13 cellular contexts compared by ENCODE assay signal in the genomic region with DNA sequence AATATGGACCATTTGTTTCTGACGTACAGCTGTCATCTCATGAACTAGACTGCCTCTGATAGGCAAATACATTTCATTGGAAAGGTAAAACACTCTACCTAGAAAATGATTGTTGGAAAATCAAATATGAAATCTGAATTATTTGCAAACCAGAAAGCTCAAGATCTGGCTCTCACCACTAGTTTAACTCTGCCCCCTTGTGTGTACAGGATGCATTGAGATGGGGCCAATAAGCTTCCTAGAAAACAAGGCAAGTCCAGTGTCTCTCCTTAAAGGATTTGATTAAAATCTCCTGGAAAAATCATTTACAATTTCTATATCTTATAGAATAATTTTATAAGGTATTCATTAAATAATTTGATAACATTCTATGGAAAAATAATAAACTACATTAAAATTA.
DNase-seq lines count a peak whose midpoint lies in the region; ATAC-seq and TF ChIP-seq lines count a peak whose summit lies in the region.
"Had no signal": no experiment of that assay in that cellular context is flagged by ENCODE, and none has a peak within 500 bp of the region (broad histone marks: within the 10 kb centered on the region; RNA-seq: fewer than 3 reads in every experiment).

No MANE protein-coding gene starts in this region.

- H3K27me3 ChIP-seq in AG04450 (ENCODE audit: control insufficient read depth, insufficient read depth, low read length), result no peaks in the 10 kb centered on the region
- H3K27me3 ChIP-seq in GM23248 (replicated peaks; ENCODE audit: insufficient read depth), result 0 out of 2 replicates have a peak, but pooled peaks cover 7% of the 10 kb centered on the region
- H3K27me3 ChIP-seq in hepatocyte, result no peaks in the 10 kb centered on the region
- H3K27me3 ChIP-seq: stomach had no signal

- WGBS in GM23248 (ENCODE audit: low coverage in 1 of 2, low lambda C conversion rate in 2 of 2, missing lambda C conversion rate in 2 of 2), 2 experiments, result 58 to 73% methylated on average over 1 of the region's 1 CpG
- WGBS in hepatocyte (ENCODE audit: low lambda C conversion rate, missing lambda C conversion rate), result 84% methylated on average over 1 of the region's 1 CpG

- H3K9me3 ChIP-seq in AG04450 (ENCODE audit: control insufficient read depth, insufficient read depth, low read length), result no peaks in the 10 kb centered on the region
- H3K9me3 ChIP-seq in GM23248 (ENCODE audit: low read depth), result no peaks in the 10 kb centered on the region
- H3K9me3 ChIP-seq in hepatocyte (ENCODE audit: low read depth), result no peaks in the 10 kb centered on the region

- CTCF ChIA-PET in AG04450 (lab: Charles Lee), result interaction anchor here (0.6 to 1.2 kb wide), 5 partner anchors 72 to 404 kb away, joined by 3 to 6 read pairs (median 4); no protein-coding TSS in a partner anchor

- H2AFZ ChIP-seq in GM23248 (no peak overlapping the region), hepatocyte (no peak overlapping the region)

- no peaks in the 10 kb centered on the region for H3F3A ChIP-seq in GM23248 (ENCODE audit: insufficient read depth)

- in situ Hi-C loops in GM23248 (cut with MboI), result no loop called here

- no peaks in the 10 kb centered on the region for H3K79me2 ChIP-seq in GM23248 (ENCODE audit: insufficient read depth)
- no peaks in the 10 kb centered on the region for H3K79me2 ChIP-seq in hepatocyte

- H3K9ac ChIP-seq in GM23248, result no peak overlapping the region

- H4K20me1 ChIP-seq in GM23248 (ENCODE audit: insufficient read depth), result no peaks in the 10 kb centered on the region
- H4K20me1 ChIP-seq in hepatocyte (ENCODE audit: insufficient read depth, poor library complexity, severe bottlenecking), result no peaks in the 10 kb centered on the region

- H3K4me2 ChIP-seq in GM23248 (ENCODE audit: unreplicated experiment) (no peak overlapping the region), hepatocyte (no peak overlapping the region)

- H3K4me3 ChIP-seq in AG04450 (ENCODE audit: low read depth, low read length), result no peak overlapping the region
- H3K4me3 ChIP-seq in GM23248, result no peak overlapping the region
- H3K4me3 ChIP-seq in hepatocyte, result no peak overlapping the region
- H3K4me3 ChIP-seq: stomach had no signal

- H3K27ac ChIP-seq in AG04450 (ENCODE audit: low read depth, low read length) (no peak overlapping the region), GM23248 (no peak overlapping the region), hepatocyte (no peak overlapping the region)
- H3K27ac ChIP-seq: stomach had no signal

- H3K36me3 ChIP-seq in GM23248 (ENCODE audit: low read depth) (no peaks in the 10 kb centered on the region), hepatocyte (replicated peaks; ENCODE audit: insufficient read depth, low read depth) (no peaks in the 10 kb centered on the region)
- H3K36me3 ChIP-seq: stomach had no signal

- H3K4me1 ChIP-seq in GM23248 (ENCODE audit: insufficient read depth) (no peaks in the 10 kb centered on the region), hepatocyte (ENCODE audit: insufficient read depth) (no peaks in the 10 kb centered on the region)
- H3K4me1 ChIP-seq: stomach had no signal

- DNase-seq in AG04450 (ENCODE audit: low read depth, low spot score) (no peak), GM23248 (peak; percentile 50), amniotic epithelial cell (ENCODE audit: low read depth) (peak; percentile 3), hepatocyte (ENCODE audit: low spot score) (no peak), SW480 (ENCODE audit: low spot score) (no peak), 8988T (no peak)
- DNase-seq in stimulated activated CD4-positive, alpha-beta T cell treated with anti-CD3 and anti-CD28 coated beads, Interleukin-12 subunit alpha, Interleukin-12 subunit beta, amount 100 ng/mL, for 4 hours, result no peak
- DNase-seq: activated CD4-positive, alpha-beta T cell treated with anti-CD3 and anti-CD28 coated beads, Interleukin-2, amount 50 U/mL, for 1 hour; KBM-7; NCI-H1930; stimulated activated CD4-positive, alpha-beta T cell treated with anti-CD3 and anti-CD28 coated beads, Interleukin-4, amount 100 ng/mL, for 4 hours; stomach had no signal

- TF ChIP-seq CTCF in AG04450 (IDR thresholded peaks at IDR 0.05; ENCODE audit: low read depth, low read length) (peak; percentile 41; the same call in 1 of the 2 replicates), hepatocyte (IDR thresholded peaks at IDR 0.05; ENCODE audit: poor library complexity) (peak; percentile 29)

- H3K9me2 ChIP-seq in GM23248 (ENCODE audit: insufficient read depth), result no peaks in the 10 kb centered on the region
- H3K9me2 ChIP-seq in hepatocyte (replicated peaks; ENCODE audit: insufficient read depth), result no peaks in the 10 kb centered on the region

- POLR2A ChIA-PET in AG04450 (lab: Yijun Ruan, JAX), result no interaction called here

- no peak for ATAC-seq in HG02642 (IDR thresholded peaks at IDR 0.05; ENCODE audit: poor library complexity, unreplicated experiment)

Comparison
In these comparisons a context has a peak if more than half of its experiments do, and no peak if none do; other contexts are left out.
1. DNase-seq: peak in GM23248 (single experiment) and amniotic epithelial cell (single experiment); none in AG04450 (single experiment), hepatocyte (single experiment), SW480 (single experiment), 8988T (single experiment) and stimulated activated CD4-positive, alpha-beta T cell treated with anti-CD3 and anti-CD28 coated beads, Interleukin-12 subunit alpha, Interleukin-12 subunit beta, amount 100 ng/mL, for 4 hours (single experiment).